In genomic region chr11:14193644-14194043, GRCh38 we compare ENCODE assay signal across 27 cellular contexts.
DNase-seq lines count a peak whose midpoint lies in the region; ATAC-seq and TF ChIP-seq lines count a peak whose summit lies in the region.
"Had no signal": no experiment of that assay in that cellular context is flagged by ENCODE, and none has a peak within 500 bp of the region (broad histone marks: within the 10 kb centered on the region; RNA-seq: fewer than 3 reads in every experiment).

No MANE protein-coding gene starts in this region.

- no peak overlapping the region for H3K9ac ChIP-seq in endodermal cell (ENCODE audit: extremely low read depth, low read length, poor library complexity, severe bottlenecking)
- H3K9ac ChIP-seq: BLaER1, KMS-11 had no signal

- no peaks in the 10 kb centered on the region for H3K9me3 ChIP-seq in endodermal cell (ENCODE audit: control insufficient read depth, low read length)
- H3K9me3 ChIP-seq in CD8-positive, alpha-beta memory T cell (ENCODE audit: low read length) = no peaks in the 10 kb centered on the region
- H3K9me3 ChIP-seq: BLaER1, HAP-1, Peyer's patch had no signal

- intact Hi-C loops in natural killer cell (cut with micrococcal nuclease) = no loop called here

- H3K4me3 ChIP-seq in endodermal cell (ENCODE audit: low read length) = no peak overlapping the region
- no peak overlapping the region for H3K4me3 ChIP-seq in CD8-positive, alpha-beta memory T cell (ENCODE audit: low read length)
- H3K4me3 ChIP-seq: BLaER1, HAP-1, Peyer's patch, SK-N-MC had no signal

- peak; percentile 13 to 59 for ATAC-seq in natural killer cell treated with Interleukin-12 subunit alpha and Interleukin-12 subunit beta and Interleukin-15 and Interleukin-18, amount 100 ng/mL, for 72 hours
- ATAC-seq in natural killer cell (no peak), GM21515 (IDR thresholded peaks at IDR 0.05; ENCODE audit: unreplicated experiment) (no peak), HG03039 (IDR thresholded peaks at IDR 0.05; ENCODE audit: unreplicated experiment) (no peak)

- H3K27me3 ChIP-seq in endodermal cell (ENCODE audit: control insufficient read depth, insufficient read depth, low read length, poor library complexity, severe bottlenecking) = no peaks in the 10 kb centered on the region
- H3K27me3 ChIP-seq in CD8-positive, alpha-beta memory T cell (ENCODE audit: insufficient read depth, low read length, poor library complexity, severe bottlenecking) = no peaks in the 10 kb centered on the region
- H3K27me3 ChIP-seq: BLaER1, Peyer's patch had no signal

- POLR2A ChIA-PET in CD8-positive, alpha-beta memory T cell (lab: Charles Lee) = no interaction called here

- 35 to 53% methylated on average over 2 to 3 of the region's 3 CpGs for WGBS in endodermal cell (ENCODE audit: insufficient coverage in 1 of 2, insufficient read length in 1 of 2), 2 experiments

- no peak for DNase-seq in natural killer cell treated with Interleukin-12 subunit alpha and Interleukin-12 subunit beta and Interleukin-15 and Interleukin-18, amount 100 ng/mL, for 72 hours (ENCODE audit: low spot score)
- no peak for DNase-seq in natural killer cell
- DNase-seq in NCI-H345 treated with DMSO at 0.1 percent for 48 hours (lab: John Stamatoyannopoulos, UW; ENCODE audit: unreplicated experiment) = peak; percentile 19
- peak; percentile 55 for DNase-seq in endodermal cell
- DNase-seq in CD8-positive, alpha-beta memory T cell = no peak
- DNase-seq: CD4-positive, alpha-beta T cell; COR-L47; DMS79; EL; GF-D8; NCI-H1048; NCI-H1436; NCI-H187; NCI-H2081 treated with DMSO at 0.1 percent for 48 hours; NCI-H446 treated with DMSO at 0.1 percent for 48 hours; NCI-H526; OCI-M1; Peyer's patch; SIG-M5 had no signal

- no peaks in the 10 kb centered on the region for H3K4me1 ChIP-seq in endodermal cell (ENCODE audit: control insufficient read depth, insufficient read depth, low read length)
- no peaks in the 10 kb centered on the region for H3K4me1 ChIP-seq in CD8-positive, alpha-beta memory T cell (ENCODE audit: insufficient read depth, low read length)
- H3K4me1 ChIP-seq: HAP-1 had no signal

- H3K9me3 Mint-ChIP-seq in natural killer cell treated with Interleukin-12 subunit alpha and Interleukin-12 subunit beta and Interleukin-15 and Interleukin-18, amount 100 ng/mL, for 72 hours = no peaks in the 10 kb centered on the region
- no peaks in the 10 kb centered on the region for H3K9me3 Mint-ChIP-seq in natural killer cell
- H3K9me3 Mint-ChIP-seq in endodermal cell = no peaks in the 10 kb centered on the region
- H3K9me3 Mint-ChIP-seq in CD8-positive, alpha-beta memory T cell = no peaks in the 10 kb centered on the region
- H3K9me3 Mint-ChIP-seq: CD4-positive, alpha-beta T cell had no signal

- no peak overlapping the region for H3K4me3 Mint-ChIP-seq in natural killer cell treated with Interleukin-12 subunit alpha and Interleukin-12 subunit beta and Interleukin-15 and Interleukin-18, amount 100 ng/mL, for 72 hours
- no peak overlapping the region for H3K4me3 Mint-ChIP-seq in natural killer cell
- no peak overlapping the region for H3K4me3 Mint-ChIP-seq in endodermal cell
- no peak overlapping the region for H3K4me3 Mint-ChIP-seq in CD8-positive, alpha-beta memory T cell
- H3K4me3 Mint-ChIP-seq: CD4-positive, alpha-beta T cell; IgD-negative memory B cell had no signal

- H3K27ac Mint-ChIP-seq in natural killer cell treated with Interleukin-12 subunit alpha and Interleukin-12 subunit beta and Interleukin-15 and Interleukin-18, amount 100 ng/mL, for 72 hours = no peak overlapping the region
- H3K27ac Mint-ChIP-seq in natural killer cell (no peak overlapping the region), endodermal cell (no peak overlapping the region)
- H3K27ac Mint-ChIP-seq in CD8-positive, alpha-beta memory T cell = no peak overlapping the region
- H3K27ac Mint-ChIP-seq: CD4-positive, alpha-beta T cell; IgD-negative memory B cell had no signal

- H3K27me3 Mint-ChIP-seq in natural killer cell treated with Interleukin-12 subunit alpha and Interleukin-12 subunit beta and Interleukin-15 and Interleukin-18, amount 100 ng/mL, for 72 hours = peaks cover 15 to 23% of the 10 kb centered on the region in 2 donors
- H3K27me3 Mint-ChIP-seq in natural killer cell (ENCODE audit: low read depth in 2 of 2) = peaks cover 8 to 17% of the 10 kb centered on the region in 2 donors
- peaks cover 3% of the 10 kb centered on the region for H3K27me3 Mint-ChIP-seq in endodermal cell (ENCODE audit: insufficient read depth)
- H3K27me3 Mint-ChIP-seq in CD8-positive, alpha-beta memory T cell = peaks cover 3 to 6% of the 10 kb centered on the region in 2 donors
- H3K27me3 Mint-ChIP-seq: CD4-positive, alpha-beta T cell; IgD-negative memory B cell had no signal

- H3K4me1 Mint-ChIP-seq in natural killer cell treated with Interleukin-12 subunit alpha and Interleukin-12 subunit beta and Interleukin-15 and Interleukin-18, amount 100 ng/mL, for 72 hours (ENCODE audit: low read depth in 2 of 2) = no peaks in the 10 kb centered on the region
- H3K4me1 Mint-ChIP-seq in natural killer cell = no peaks in the 10 kb centered on the region
- peaks cover 12% of the 10 kb centered on the region for H3K4me1 Mint-ChIP-seq in endodermal cell
- peaks cover 0 to 2% (median 0%) of the 10 kb centered on the region in 3 donors for H3K4me1 Mint-ChIP-seq in CD8-positive, alpha-beta memory T cell

- no peaks in the 10 kb centered on the region for H3K36me3 ChIP-seq in endodermal cell (ENCODE audit: control insufficient read depth, insufficient read depth, low read length)
- H3K36me3 ChIP-seq in CD8-positive, alpha-beta memory T cell (ENCODE audit: insufficient read depth, low read length) = no peaks in the 10 kb centered on the region
- H3K36me3 ChIP-seq: BLaER1, HAP-1, Peyer's patch had no signal

- CTCF ChIA-PET in CD8-positive, alpha-beta memory T cell (lab: Charles Lee) = no interaction called here

- TF ChIP-seq CTCF in natural killer cell (IDR thresholded peaks at IDR 0.05) (no peak), endodermal cell (conservative IDR thresholded peaks at IDR 0.05) (no peak)

- H3K36me3 Mint-ChIP-seq in natural killer cell treated with Interleukin-12 subunit alpha and Interleukin-12 subunit beta and Interleukin-15 and Interleukin-18, amount 100 ng/mL, for 72 hours = no peaks in the 10 kb centered on the region
- no peaks in the 10 kb centered on the region for H3K36me3 Mint-ChIP-seq in natural killer cell
- no peaks in the 10 kb centered on the region for H3K36me3 Mint-ChIP-seq in endodermal cell (ENCODE audit: low read depth)
- no peaks in the 10 kb centered on the region for H3K36me3 Mint-ChIP-seq in CD8-positive, alpha-beta memory T cell
- H3K36me3 Mint-ChIP-seq: IgD-negative memory B cell had no signal

- H3K27ac ChIP-seq in endodermal cell (ENCODE audit: low read depth, low read length) = no peak overlapping the region
- H3K27ac ChIP-seq in CD8-positive, alpha-beta memory T cell (ENCODE audit: low read depth, low read length) = no peak overlapping the region
- H3K27ac ChIP-seq: BLaER1, HL-60, KMS-11, Peyer's patch, SK-N-MC had no signal

Comparison
In these comparisons a context has a peak if more than half of its experiments do, and no peak if none do; other contexts are left out.
1. ATAC-seq: peak in natural killer cell treated with Interleukin-12 subunit alpha and Interleukin-12 subunit beta and Interleukin-15 and Interleukin-18, amount 100 ng/mL, for 72 hours (2 of 2); none in natural killer cell (0 of 3), GM21515 (single experiment) and HG03039 (single experiment).
2. DNase-seq: peak in NCI-H345 treated with DMSO at 0.1 percent for 48 hours (single experiment) and endodermal cell (single experiment); none in natural killer cell treated with Interleukin-12 subunit alpha and Interleukin-12 subunit beta and Interleukin-15 and Interleukin-18, amount 100 ng/mL, for 72 hours (single experiment), natural killer cell (single experiment) and CD8-positive, alpha-beta memory T cell (0 of 5).